In the genomic region with DNA sequence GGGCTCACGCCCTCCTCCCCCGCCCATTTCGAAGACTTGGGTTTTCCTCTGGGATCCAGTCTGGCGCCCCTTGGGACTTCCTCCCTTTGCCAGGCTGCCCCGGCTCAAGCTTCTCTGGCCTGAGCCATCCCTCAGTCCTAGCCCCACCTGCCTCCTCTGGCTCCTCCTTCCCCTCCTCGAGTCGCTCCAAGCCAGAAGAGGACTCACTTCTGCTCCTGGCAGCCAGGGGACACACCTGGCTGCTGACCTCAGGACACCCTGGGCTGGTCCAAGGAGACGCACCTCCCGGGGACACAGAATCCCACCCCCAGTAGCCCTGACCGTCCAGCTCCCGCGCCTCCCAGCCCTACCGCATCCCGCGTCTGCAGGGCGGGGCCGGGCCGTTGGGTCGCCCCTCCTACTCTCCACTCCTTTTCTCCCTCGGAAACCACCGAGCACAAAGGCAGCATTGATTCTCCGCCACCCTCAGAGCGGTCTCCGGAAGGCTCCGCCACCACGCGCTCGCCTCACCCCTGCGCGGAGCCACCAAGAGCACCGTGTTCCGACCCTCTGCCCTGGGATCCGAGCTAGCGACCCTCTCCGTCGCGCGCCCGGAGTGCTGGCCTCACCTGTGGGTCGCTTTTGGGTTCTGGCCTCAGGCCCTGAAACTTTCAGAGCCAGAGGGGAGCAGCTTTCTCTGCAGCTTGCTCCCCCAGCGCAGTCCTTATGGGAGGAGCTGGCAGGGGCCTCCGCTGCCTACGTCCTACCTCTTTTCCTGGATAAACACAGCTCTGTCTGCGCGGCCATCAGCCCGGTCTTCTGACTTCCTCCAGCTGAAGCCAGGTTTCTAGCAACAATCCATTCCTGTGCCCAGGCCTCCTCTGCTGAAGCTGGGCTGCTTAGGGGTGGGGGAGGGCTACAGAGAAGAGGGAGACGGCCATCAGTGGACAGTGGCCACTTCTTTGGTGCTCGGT, we compare ENCODE assay signal across 8 cellular contexts. TPM values are rescaled to one million over a fixed set of nuclear protein-coding genes. Genes with fewer than 3 reads are reported as not detected.
A peak's percentile ranks its signal among the peaks of the same experiment; 100 is the strongest.
DNase-seq lines count a peak whose midpoint lies in the region; ATAC-seq and TF ChIP-seq lines count a peak whose summit lies in the region.

TSS of gene C2CD4D (minus strand) at position 364 of the 953 bp plus-strand sequence. CDS start 831 bp downstream, outside the sequence.

- H3K4me3 ChIP-seq in astrocyte of the cerebellum (ENCODE audit: low read depth, low read length) (peak within 1 kb of the TSS; percentile 19), iPS-18c (ENCODE audit: insufficient read depth, low read depth, low read length) (peak within 1 kb of the TSS; percentile 63), skeletal muscle satellite cell (ENCODE audit: low read length) (peak within 1 kb of the TSS; percentile 64)

- H3K9me3 ChIP-seq in iPS-18c (ENCODE audit: control insufficient read depth, insufficient read depth, low read length) (no peaks in the 10 kb centered on the region), skeletal muscle satellite cell (replicated peaks; ENCODE audit: low read length) (no peaks in the 10 kb centered on the region)

- peaks cover 23% of the 10 kb centered on the region for H3K4me1 ChIP-seq in skeletal muscle satellite cell (ENCODE audit: control insufficient read depth, insufficient read depth, low read length)

- peak within 1 kb of the TSS; percentile 51 for H3K9ac ChIP-seq in skeletal muscle satellite cell (ENCODE audit: low read depth, low read length)

- peak within 1 kb of the TSS; percentile 78 for H3K4me2 ChIP-seq in skeletal muscle satellite cell (ENCODE audit: low read length)

- no peaks in the 10 kb centered on the region for H3K36me3 ChIP-seq in skeletal muscle satellite cell (ENCODE audit: insufficient read depth, low read length)

- no peak for TF ChIP-seq CTCF in astrocyte of the cerebellum (IDR thresholded peaks at IDR 0.05; ENCODE audit: low read depth, low read length, missing control alignments)

- ATAC-seq in HG03342 (IDR thresholded peaks at IDR 0.05; ENCODE audit: unreplicated experiment), result peak; percentile 58
- no peak for ATAC-seq in GM19023 (IDR thresholded peaks at IDR 0.05; ENCODE audit: unreplicated experiment)
- ATAC-seq in GM21576 (IDR thresholded peaks at IDR 0.05; ENCODE audit: unreplicated experiment), result no peak

- DNase-seq in ACHN, result peak; percentile 24
- peak; percentile 94 for DNase-seq in SW480 (ENCODE audit: low spot score)
- DNase-seq in astrocyte of the cerebellum (ENCODE audit: low read depth), result no peak

- in situ Hi-C loops in ACHN (cut with HindIII; ENCODE audit: low pct_ligation_motif_present, low pct_unique_long_range_greater_than_20kb, low sequenced_read_pairs) (no loop called here), astrocyte of the cerebellum (cut with HindIII; ENCODE audit: low sequenced_read_pairs) (no loop called here)

- H3K27me3 ChIP-seq in skeletal muscle satellite cell (ENCODE audit: control insufficient read depth, insufficient read depth, low read length), result peaks cover 47% of the 10 kb centered on the region

RNA-seq across cellular contexts. Expression of gene C2CD4D, which starts in this region (rescaled TPM):
- total RNA-seq in skeletal muscle satellite cell (2012; rRNA removed), result not detected in 2 replicates
